Comparison of ENCODE assay signal across 10 cellular contexts in the genomic region with DNA sequence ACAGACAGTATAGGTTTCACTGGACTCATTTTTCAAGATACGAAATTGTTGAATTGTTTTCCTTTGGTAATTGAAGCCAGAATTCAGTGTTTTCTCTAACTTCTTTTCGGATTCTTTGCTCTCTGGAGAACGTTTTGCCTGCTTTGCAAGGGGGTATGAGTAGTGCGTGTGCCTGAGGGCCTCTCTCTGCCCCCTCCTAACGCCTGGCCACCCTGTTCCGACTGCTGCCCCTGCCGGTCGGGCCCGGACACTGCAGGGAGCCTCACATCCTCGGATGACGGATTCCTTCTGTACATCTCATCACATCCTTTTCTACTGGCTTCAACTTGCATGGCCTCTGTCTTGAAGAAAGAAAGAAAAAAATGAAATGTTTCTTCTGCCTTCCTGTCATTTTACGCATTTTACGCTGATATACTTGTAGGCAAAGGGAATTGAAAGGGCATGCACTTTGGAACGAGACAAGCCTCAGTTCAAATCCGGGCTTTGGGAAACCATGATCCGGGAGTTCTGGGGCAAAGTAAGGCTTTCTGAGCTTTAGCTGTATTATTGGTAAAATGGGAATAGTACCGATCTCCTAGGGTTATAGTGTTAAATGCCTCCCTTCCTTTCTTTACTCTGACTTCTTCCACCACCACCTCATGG.
DNase-seq lines count a peak whose midpoint lies in the region; ATAC-seq and TF ChIP-seq lines count a peak whose summit lies in the region.
"Had no signal": no experiment of that assay in that cellular context is flagged by ENCODE, and none has a peak within 500 bp of the region (broad histone marks: within the 10 kb centered on the region; RNA-seq: fewer than 3 reads in every experiment).

No MANE protein-coding gene starts in this region.

- H3F3A ChIP-seq in PC-9 (ENCODE audit: insufficient read depth, low read depth) = no peaks in the 10 kb centered on the region

- H3K4me2 ChIP-seq in PC-9 = no peak overlapping the region
- no peak overlapping the region for H3K4me2 ChIP-seq in neuronal stem cell (ENCODE audit: insufficient read depth, low read length, poor library complexity, severe bottlenecking)

- H3K9ac ChIP-seq in neuronal stem cell (ENCODE audit: low read depth, low read length, poor library complexity) = no peak overlapping the region

- no peak overlapping the region for H4K91ac ChIP-seq in neuronal stem cell (ENCODE audit: low read depth, low read length, poor library complexity)

- no CpG with 5 or more reads among the region's 17 CpGs for WGBS in neuronal stem cell (ENCODE audit: extremely low coverage in 2 of 2, insufficient read length in 2 of 2, insufficient replicate concordance in 1 of 2), 2 donors

- H4K8ac ChIP-seq in neuronal stem cell (ENCODE audit: low read depth, low read length) = no peak overlapping the region

- no peaks in the 10 kb centered on the region for H3K36me3 ChIP-seq in PC-9 (ENCODE audit: low read depth)
- H3K36me3 ChIP-seq in neuronal stem cell (replicated peaks in 1 of 2; ENCODE audit: control insufficient read depth in 2 of 2, insufficient read depth in 2 of 2, low read length in 2 of 2) = peaks cover 0 to 2% of the 10 kb centered on the region in 2 donors

- H3K9me3 ChIP-seq in PC-9 (ENCODE audit: insufficient read depth, low read depth) (no peaks in the 10 kb centered on the region), neuronal stem cell (replicated peaks in 1 of 2; ENCODE audit: control insufficient read depth in 2 of 2, insufficient read depth in 1 of 2, low read depth in 1 of 2, low read length in 2 of 2) (peaks cover 0 to 11% of the 10 kb centered on the region in 2 donors)

- TF ChIP-seq CTCF in PC-9 (conservative IDR thresholded peaks at IDR 0.05) = peak; percentile 38; the same call in 1 of the 2 replicates

- DNase-seq in Daoy (ENCODE audit: low read depth) = peak; percentile 77
- DNase-seq in PC-9 = no peak
- DNase-seq in fibroblast of gingiva (ENCODE audit: low read depth) = peak; percentile 81
- DNase-seq in neuronal stem cell (ENCODE audit: low spot score) = peak; percentile 6
- DNase-seq in NCI-H748 (lab: John Stamatoyannopoulos, UW; ENCODE audit: unreplicated experiment) = no peak
- no peak for DNase-seq in NCI-H2107 treated with DMSO at 0.1 percent for 48 hours (lab: John Stamatoyannopoulos, UW; ENCODE audit: unreplicated experiment)
- DNase-seq: activated T-cell treated with anti-CD3 and anti-CD28 coated beads, Interleukin-2, amount 50 U/mL, for 48 hours; stimulated activated naive CD4-positive, alpha-beta T cell treated with Interleukin-2 at 50 U/mL for 16 hours had no signal

- H3K4me1 ChIP-seq in PC-9 (replicated peaks; ENCODE audit: insufficient read depth) = no peaks in the 10 kb centered on the region
- H3K4me1 ChIP-seq in neuronal stem cell (ENCODE audit: control insufficient read depth in 2 of 2, insufficient read depth in 1 of 2, low read depth in 1 of 2, low read length in 2 of 2) = peaks cover 7 to 14% of the 10 kb centered on the region in 2 donors

- BruUV-seq in PC-9 (replicated peaks; lab: Mats Ljungman, UMichigan) = no TSS peak

- H3K18ac ChIP-seq in neuronal stem cell (ENCODE audit: low read length) = no peak overlapping the region

- no peaks in the 10 kb centered on the region for H3K79me1 ChIP-seq in neuronal stem cell (ENCODE audit: low read depth, low read length)

- H2AFZ ChIP-seq in PC-9 = no peak overlapping the region
- H2AFZ ChIP-seq in neuronal stem cell (ENCODE audit: low read length) = no peak overlapping the region

- intact Hi-C loops in PC-9 (cut with micrococcal nuclease; ENCODE audit: unreplicated experiment) = no loop called here

- no peak overlapping the region for H3K4ac ChIP-seq in neuronal stem cell (ENCODE audit: low read length)

- no peak overlapping the region for H3K23ac ChIP-seq in neuronal stem cell (ENCODE audit: low read depth, low read length, poor library complexity)

- ATAC-seq in HG03135 (IDR thresholded peaks at IDR 0.05; ENCODE audit: unreplicated experiment) (no peak), GM18909 (IDR thresholded peaks at IDR 0.05; ENCODE audit: poor library complexity, unreplicated experiment) (no peak)

- no peaks in the 10 kb centered on the region for H3K79me2 ChIP-seq in PC-9 (ENCODE audit: low read depth)

- no peak overlapping the region for H2BK15ac ChIP-seq in neuronal stem cell (ENCODE audit: low read length)

- no peak overlapping the region for H2AK5ac ChIP-seq in neuronal stem cell (ENCODE audit: low read depth, low read length)

- H3K27ac ChIP-seq in PC-9 (no peak overlapping the region), neuronal stem cell (replicated peaks; ENCODE audit: low read length) (no peak overlapping the region)

- CTCF ChIA-PET in PC-9 (lab: Charles Lee) = no interaction called here

- H2BK12ac ChIP-seq in neuronal stem cell (ENCODE audit: low read length) = no peak overlapping the region

- no peaks in the 10 kb centered on the region for H3K9me2 ChIP-seq in PC-9 (ENCODE audit: insufficient read depth)

- H3K14ac ChIP-seq in neuronal stem cell (ENCODE audit: low read length) = no peak overlapping the region

- H3K4me3 ChIP-seq in PC-9 (no peak overlapping the region), neuronal stem cell (ENCODE audit: low read length in 2 of 2) (no peak overlapping the region)

- POLR2A ChIA-PET in PC-9 (lab: Charles Lee; ENCODE audit: unreplicated experiment) = interaction anchor here (0.6 kb wide), 2 partner anchors 58 to 104 kb away, joined by 5 to 6 read pairs; no protein-coding TSS in a partner anchor

- no peak overlapping the region for H2BK5ac ChIP-seq in neuronal stem cell (ENCODE audit: low read length)

- H4K20me1 ChIP-seq in PC-9 (ENCODE audit: insufficient read depth) = no peaks in the 10 kb centered on the region

- no peak overlapping the region for H2BK120ac ChIP-seq in neuronal stem cell (ENCODE audit: low read depth, low read length)

- no peaks in the 10 kb centered on the region for H3K27me3 ChIP-seq in PC-9 (ENCODE audit: insufficient read depth, low read depth)
- peaks cover 0 to 3% (median 0%) of the 10 kb centered on the region in 3 experiments for H3K27me3 ChIP-seq in neuronal stem cell (ENCODE audit: control insufficient read depth in 3 of 3, insufficient read depth in 3 of 3, low read depth in 1 of 3, low read length in 3 of 3)

Comparison
In these comparisons a context has a peak if more than half of its experiments do, and no peak if none do; other contexts are left out.
1. DNase-seq: peak in Daoy (single experiment), fibroblast of gingiva (single experiment) and neuronal stem cell (single experiment); none in PC-9 (0 of 2), NCI-H748 (single experiment) and NCI-H2107 treated with DMSO at 0.1 percent for 48 hours (single experiment).